ENCODE assay signal across 1 cellular context in the genomic region with DNA sequence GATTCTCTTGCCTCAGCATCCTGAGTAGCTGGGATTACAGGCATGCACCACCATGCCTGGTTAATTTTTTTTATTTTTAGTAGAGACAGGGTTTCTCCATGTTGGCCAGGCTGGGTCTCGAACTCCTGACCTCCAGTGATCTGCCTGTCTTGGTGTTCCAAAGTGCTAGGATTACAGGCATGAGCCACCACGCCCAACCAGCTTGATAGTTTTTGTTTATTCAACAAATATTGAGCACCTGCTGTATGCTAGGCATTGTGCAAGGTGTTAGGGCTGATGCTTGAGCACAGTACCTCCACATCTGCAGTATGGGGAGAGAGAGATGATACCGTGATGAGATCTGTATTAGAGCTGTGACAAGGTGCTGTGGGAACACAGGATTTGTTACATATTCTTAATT.
TF ChIP-seq lines count a peak whose summit lies in the region.

No MANE protein-coding gene starts in this region.

TF ChIP-seq in HepG2, 621 proteins besides CTCF, POLR2A, EP300 and RAD21:
- peak; percentile 94 for TF ChIP-seq ZKSCAN8 (CRISPR knock-in tag; IDR thresholded peaks at IDR 0.05; ENCODE audit: borderline replicate concordance)
